Comparison of ENCODE assay signal across 1 cellular context in genomic region chr7:2629740-2630681, GRCh38.
TF ChIP-seq lines count a peak whose summit lies in the region.

No MANE protein-coding gene starts in this region.

TF ChIP-seq in K562, 482 proteins besides CTCF, POLR2A, EP300 and RAD21 (continued from another document):
- no peak for TF ChIP-seq MEIS2 (IDR thresholded peaks at IDR 0.05; ENCODE audit: partially characterized antibody)
- TF ChIP-seq ELF2 (CRISPR knock-in tag; IDR thresholded peaks at IDR 0.05) = no peak
- TF ChIP-seq SRF (CRISPR knock-in tag; IDR thresholded peaks at IDR 0.05) = no peak
- no peak for TF ChIP-seq ZNF695 (CRISPR knock-in tag; IDR thresholded peaks at IDR 0.05)
TF ChIP-seq in K562: peak in this region for 3.
